ENCODE assay signal across 7 cellular contexts in the genomic region with DNA sequence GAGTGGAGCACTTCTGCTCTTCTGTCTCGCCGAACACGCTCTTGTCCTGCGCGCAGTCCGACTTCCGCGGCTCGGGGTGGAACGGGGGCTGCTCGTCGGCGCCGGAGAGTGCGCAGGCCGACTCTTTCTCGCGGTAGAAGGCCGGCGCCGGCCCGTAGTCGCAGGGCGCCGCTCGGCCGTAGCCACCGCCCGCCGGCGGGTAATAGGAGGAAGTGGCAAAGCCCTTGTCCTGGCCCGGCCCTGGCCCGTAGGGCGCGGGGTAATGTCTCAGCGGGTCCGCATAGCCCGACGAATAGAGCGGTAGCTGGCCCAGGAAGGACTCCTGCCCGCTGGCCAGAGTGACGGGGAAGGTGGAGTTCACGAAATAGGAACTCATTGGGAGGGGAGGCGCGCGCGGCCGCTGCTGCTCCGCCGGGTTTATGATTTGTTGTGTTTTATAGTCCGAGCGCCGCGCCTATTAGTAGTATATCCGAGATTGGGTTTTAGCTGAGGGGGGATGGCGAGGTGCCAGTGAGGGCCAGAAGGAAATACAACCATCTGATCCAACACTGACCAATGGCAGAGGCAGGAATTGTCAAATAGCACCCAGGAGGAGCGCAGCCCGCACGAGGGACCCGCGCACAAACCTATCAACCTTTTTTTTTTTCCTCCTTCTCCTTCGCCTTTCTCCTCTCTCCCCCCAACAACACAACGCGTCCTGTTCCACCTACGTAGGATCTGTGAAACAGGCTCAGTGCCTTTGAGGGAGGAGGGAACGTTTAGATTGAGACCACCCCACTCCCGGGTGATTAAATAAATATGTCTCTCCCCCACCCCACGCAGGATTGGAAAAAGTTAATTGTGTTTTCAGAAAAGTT. TPM values are rescaled to one million over a fixed set of nuclear protein-coding genes. Genes with fewer than 3 reads are reported as not detected.
DNase-seq lines count a peak whose midpoint lies in the region; ATAC-seq and TF ChIP-seq lines count a peak whose summit lies in the region.

No MANE protein-coding gene starts in this region.

- no peak for TF ChIP-seq CTCF in GM12864 (IDR thresholded peaks at IDR 0.05; ENCODE audit: low read depth, low read length, missing control alignments)
- no peak for TF ChIP-seq CTCF in NB4 (IDR thresholded peaks at IDR 0.05; ENCODE audit: low read depth, low read length)
- TF ChIP-seq CTCF in left lung (IDR thresholded peaks at IDR 0.05): no peak

- H3K9me3 ChIP-seq in left lung (no peaks in the 10 kb centered on the region), stomach smooth muscle (ENCODE audit: control insufficient read depth in 2 of 2, low read length in 2 of 2) (no peaks in the 10 kb centered on the region)

- peak overlapping the region; percentile 17 to 42 for H3K9ac ChIP-seq in stomach smooth muscle (ENCODE audit: low read length in 2 of 2)

- H3K4me1 ChIP-seq in left lung: peaks cover 13 to 37% of the 10 kb centered on the region in 2 donors
- H3K4me1 ChIP-seq in stomach smooth muscle (ENCODE audit: control insufficient read depth, insufficient read depth, low read length): peaks cover 43% of the 10 kb centered on the region

- DNase-seq in GM12864 (ENCODE audit: low read depth) (no peak), NB4 (ENCODE audit: low read depth) (peak; percentile 38), amniotic epithelial cell (ENCODE audit: low read depth) (peak; percentile 89), left lung (peak in 1 of 2 donors; percentile 87), NCI-H345 (lab: John Stamatoyannopoulos, UW) (no peak)

- H3K4me3 ChIP-seq in GM12864 (ENCODE audit: low read depth, low read length) (peak overlapping the region; percentile 43), NB4 (ENCODE audit: low read depth, low read length) (no peak overlapping the region), left lung (peak overlapping the region; percentile 43 to 44), stomach smooth muscle (ENCODE audit: low read length in 2 of 2) (peak overlapping the region; percentile 60 to 75)

- intact Hi-C loops in left lung (cut with DNase I): loop anchor here in 1 of 2 donors (10.0 kb wide), 1 partner anchor 253 kb away; no protein-coding TSS in a partner anchor

- ATAC-seq in left lung: peak; percentile 29
- no peak for ATAC-seq in HG02981 (IDR thresholded peaks at IDR 0.05; ENCODE audit: unreplicated experiment)

- H3K27ac ChIP-seq in left lung (peak overlapping the region; percentile 68 to 82), stomach smooth muscle (ENCODE audit: low read length) (no peak overlapping the region)

- H3K27me3 ChIP-seq in left lung: peaks cover 72 to 99% of the 10 kb centered on the region in 2 donors
- H3K27me3 ChIP-seq in stomach smooth muscle (ENCODE audit: control insufficient read depth in 1 of 2, insufficient read depth in 2 of 2, low read length in 2 of 2): peaks cover 74 to 97% of the 10 kb centered on the region in 2 donors

- no peaks in the 10 kb centered on the region for H3K36me3 ChIP-seq in left lung
- no peaks in the 10 kb centered on the region for H3K36me3 ChIP-seq in stomach smooth muscle (ENCODE audit: control insufficient read depth in 2 of 2, insufficient read depth in 2 of 2, low read length in 2 of 2)

- TF ChIP-seq POLR2A in NB4 (IDR thresholded peaks at IDR 0.05; ENCODE audit: extremely low read depth, insufficient read length): no peak

RNA-seq across cellular contexts. Expression of a gene that starts 4.4 kb away (rescaled TPM):
- 1 to 10 TPM; 3.3 to 4.2 TPM for total RNA-seq in left lung

RNA-seq across cellular contexts. Expression of a gene that starts 6.8 kb away (rescaled TPM):
- total RNA-seq in left lung: 1 to 10 TPM; 5.1 to 6.7 TPM

RNA-seq across cellular contexts. Expression of a gene that starts 8.0 kb away (rescaled TPM):
- 10 to 100 TPM; 10.4 to 15.0 TPM for total RNA-seq in left lung

RNA-seq across cellular contexts. Expression of a gene that starts 12.8 kb away (rescaled TPM):
- total RNA-seq in left lung: 1 to 10 TPM; 2.4 to 3.0 TPM

RNA-seq across cellular contexts. Expression of a gene that starts 17.1 kb away (rescaled TPM):
- total RNA-seq in left lung: under 1 TPM; 0.32 to 0.39 TPM

Comparison
In these comparisons a context has a peak if more than half of its experiments do, and no peak if none do; other contexts are left out.
1. DNase-seq: peak in NB4 (single experiment) and amniotic epithelial cell (single experiment); none in GM12864 (single experiment) and NCI-H345 (single experiment).